1 cellular context compared by ENCODE assay signal in the genomic region with DNA sequence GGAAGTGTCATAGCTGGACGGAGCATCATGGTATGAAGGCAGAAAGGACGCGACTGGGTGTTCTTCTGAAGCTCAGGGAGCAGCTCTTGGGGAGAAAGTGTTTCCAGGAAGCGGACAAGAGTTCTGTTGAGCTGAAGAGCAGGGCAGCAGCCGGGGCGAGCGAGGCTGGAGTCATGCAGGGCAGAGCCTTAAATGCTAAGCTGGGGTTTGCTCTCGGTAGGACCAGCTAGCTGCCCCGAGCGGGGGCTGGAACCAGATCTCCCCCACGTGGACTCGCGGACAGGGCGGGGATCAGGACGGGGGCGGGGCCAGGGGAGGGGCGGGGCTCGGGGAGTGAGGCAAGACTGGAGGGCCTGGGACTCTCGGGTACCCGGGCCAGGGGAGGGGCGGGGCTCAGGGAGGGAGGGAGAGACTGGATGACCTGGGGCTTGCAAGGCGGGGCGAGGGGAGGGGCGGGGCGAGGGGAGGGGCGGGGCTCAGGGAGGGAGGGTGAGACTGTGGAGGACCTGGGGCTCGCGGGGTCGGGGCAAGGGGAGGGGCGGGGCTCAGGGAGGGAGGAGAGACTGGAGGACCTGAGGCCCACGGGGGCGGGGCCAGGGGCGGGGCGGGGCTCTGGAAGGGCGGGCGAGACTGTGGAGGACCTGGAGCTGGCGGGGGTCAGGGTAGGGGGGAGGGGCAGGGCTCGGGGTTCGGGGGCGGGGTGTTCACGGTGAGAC.
A peak's percentile ranks its signal among the peaks of the same experiment; 100 is the strongest.
TF ChIP-seq lines count a peak whose summit lies in the region.

No MANE protein-coding gene starts in this region.

TF ChIP-seq in K562, 482 proteins besides CTCF, POLR2A, EP300 and RAD21 (continued from another document and continues in another):
- TF ChIP-seq, protein P1, sequence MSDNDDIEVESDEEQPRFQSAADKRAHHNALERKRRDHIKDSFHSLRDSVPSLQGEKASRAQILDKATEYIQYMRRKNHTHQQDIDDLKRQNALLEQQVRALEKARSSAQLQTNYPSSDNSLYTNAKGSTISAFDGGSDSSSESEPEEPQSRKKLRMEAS (CRISPR knock-in tag; IDR thresholded peaks at IDR 0.05) = peak; percentile 56
- TF ChIP-seq ELF1 (tag; IDR thresholded peaks at IDR 0.05) (0 out of 2 replicates have a peak, but pooled peaks have one; percentile 31), ZNF57 (CRISPR knock-in tag; IDR thresholded peaks at IDR 0.05) (no peak), SMAD2 (IDR thresholded peaks at IDR 0.05; ENCODE audit: low read depth, low read length) (no peak), DPF2 (IDR thresholded peaks at IDR 0.05) (no peak), CXXC5 (CRISPR knock-in tag; IDR thresholded peaks at IDR 0.05) (0 out of 2 replicates have a peak, but pooled peaks have one; percentile 23), ZNF263 (CRISPR knock-in tag; IDR thresholded peaks at IDR 0.05; ENCODE audit: borderline replicate concordance) (no peak), MYC (IDR thresholded peaks at IDR 0.05; ENCODE audit: low read depth, low read length) (peak; percentile 69), MYC (CRISPR knock-in tag; IDR thresholded peaks at IDR 0.05; ENCODE audit: borderline replicate concordance, low read depth) (no peak), FOXA3 (CRISPR knock-in tag; conservative IDR thresholded peaks at IDR 0.05 in 1 of 2, IDR thresholded peaks at IDR 0.05 in 1 of 2) (no peak), KAT2B (IDR thresholded peaks at IDR 0.05; ENCODE audit: low read depth, low read length) (no peak), WHSC1 (IDR thresholded peaks at IDR 0.05; ENCODE audit: low read length) (no peak), NEUROD1 (IDR thresholded peaks at IDR 0.05; ENCODE audit: borderline replicate concordance, low read depth, low read length, partially characterized antibody) (no peak), RFX5 (IDR thresholded peaks at IDR 0.05; ENCODE audit: low read depth, low read length) (no peak), ZNF133 (CRISPR knock-in tag; IDR thresholded peaks at IDR 0.05) (no peak), EGR1 (conservative IDR thresholded peaks at IDR 0.05) (0 out of 2 replicates have a peak, but pooled peaks have one; percentile 24), TAF1 (IDR thresholded peaks at IDR 0.05; ENCODE audit: control insufficient read depth, extremely low read depth, insufficient read depth, low read length, severe bottlenecking) (peak; percentile 11), PHF8 (IDR thresholded peaks at IDR 0.05; ENCODE audit: borderline replicate concordance, low read length) (peak; percentile 31; the same call in 1 of the 2 replicates), ZBTB17 (CRISPR knock-in tag; IDR thresholded peaks at IDR 0.05) (no peak), ZNF282 (CRISPR knock-in tag; IDR thresholded peaks at IDR 0.05) (no peak), RFX7 (CRISPR knock-in tag; IDR thresholded peaks at IDR 0.05) (no peak), ZNF561 (CRISPR knock-in tag; conservative IDR thresholded peaks at IDR 0.05) (no peak), SPI1 (IDR thresholded peaks at IDR 0.05; ENCODE audit: borderline replicate concordance, low read depth, low read length) (no peak)
- TF ChIP-seq, protein P2, sequence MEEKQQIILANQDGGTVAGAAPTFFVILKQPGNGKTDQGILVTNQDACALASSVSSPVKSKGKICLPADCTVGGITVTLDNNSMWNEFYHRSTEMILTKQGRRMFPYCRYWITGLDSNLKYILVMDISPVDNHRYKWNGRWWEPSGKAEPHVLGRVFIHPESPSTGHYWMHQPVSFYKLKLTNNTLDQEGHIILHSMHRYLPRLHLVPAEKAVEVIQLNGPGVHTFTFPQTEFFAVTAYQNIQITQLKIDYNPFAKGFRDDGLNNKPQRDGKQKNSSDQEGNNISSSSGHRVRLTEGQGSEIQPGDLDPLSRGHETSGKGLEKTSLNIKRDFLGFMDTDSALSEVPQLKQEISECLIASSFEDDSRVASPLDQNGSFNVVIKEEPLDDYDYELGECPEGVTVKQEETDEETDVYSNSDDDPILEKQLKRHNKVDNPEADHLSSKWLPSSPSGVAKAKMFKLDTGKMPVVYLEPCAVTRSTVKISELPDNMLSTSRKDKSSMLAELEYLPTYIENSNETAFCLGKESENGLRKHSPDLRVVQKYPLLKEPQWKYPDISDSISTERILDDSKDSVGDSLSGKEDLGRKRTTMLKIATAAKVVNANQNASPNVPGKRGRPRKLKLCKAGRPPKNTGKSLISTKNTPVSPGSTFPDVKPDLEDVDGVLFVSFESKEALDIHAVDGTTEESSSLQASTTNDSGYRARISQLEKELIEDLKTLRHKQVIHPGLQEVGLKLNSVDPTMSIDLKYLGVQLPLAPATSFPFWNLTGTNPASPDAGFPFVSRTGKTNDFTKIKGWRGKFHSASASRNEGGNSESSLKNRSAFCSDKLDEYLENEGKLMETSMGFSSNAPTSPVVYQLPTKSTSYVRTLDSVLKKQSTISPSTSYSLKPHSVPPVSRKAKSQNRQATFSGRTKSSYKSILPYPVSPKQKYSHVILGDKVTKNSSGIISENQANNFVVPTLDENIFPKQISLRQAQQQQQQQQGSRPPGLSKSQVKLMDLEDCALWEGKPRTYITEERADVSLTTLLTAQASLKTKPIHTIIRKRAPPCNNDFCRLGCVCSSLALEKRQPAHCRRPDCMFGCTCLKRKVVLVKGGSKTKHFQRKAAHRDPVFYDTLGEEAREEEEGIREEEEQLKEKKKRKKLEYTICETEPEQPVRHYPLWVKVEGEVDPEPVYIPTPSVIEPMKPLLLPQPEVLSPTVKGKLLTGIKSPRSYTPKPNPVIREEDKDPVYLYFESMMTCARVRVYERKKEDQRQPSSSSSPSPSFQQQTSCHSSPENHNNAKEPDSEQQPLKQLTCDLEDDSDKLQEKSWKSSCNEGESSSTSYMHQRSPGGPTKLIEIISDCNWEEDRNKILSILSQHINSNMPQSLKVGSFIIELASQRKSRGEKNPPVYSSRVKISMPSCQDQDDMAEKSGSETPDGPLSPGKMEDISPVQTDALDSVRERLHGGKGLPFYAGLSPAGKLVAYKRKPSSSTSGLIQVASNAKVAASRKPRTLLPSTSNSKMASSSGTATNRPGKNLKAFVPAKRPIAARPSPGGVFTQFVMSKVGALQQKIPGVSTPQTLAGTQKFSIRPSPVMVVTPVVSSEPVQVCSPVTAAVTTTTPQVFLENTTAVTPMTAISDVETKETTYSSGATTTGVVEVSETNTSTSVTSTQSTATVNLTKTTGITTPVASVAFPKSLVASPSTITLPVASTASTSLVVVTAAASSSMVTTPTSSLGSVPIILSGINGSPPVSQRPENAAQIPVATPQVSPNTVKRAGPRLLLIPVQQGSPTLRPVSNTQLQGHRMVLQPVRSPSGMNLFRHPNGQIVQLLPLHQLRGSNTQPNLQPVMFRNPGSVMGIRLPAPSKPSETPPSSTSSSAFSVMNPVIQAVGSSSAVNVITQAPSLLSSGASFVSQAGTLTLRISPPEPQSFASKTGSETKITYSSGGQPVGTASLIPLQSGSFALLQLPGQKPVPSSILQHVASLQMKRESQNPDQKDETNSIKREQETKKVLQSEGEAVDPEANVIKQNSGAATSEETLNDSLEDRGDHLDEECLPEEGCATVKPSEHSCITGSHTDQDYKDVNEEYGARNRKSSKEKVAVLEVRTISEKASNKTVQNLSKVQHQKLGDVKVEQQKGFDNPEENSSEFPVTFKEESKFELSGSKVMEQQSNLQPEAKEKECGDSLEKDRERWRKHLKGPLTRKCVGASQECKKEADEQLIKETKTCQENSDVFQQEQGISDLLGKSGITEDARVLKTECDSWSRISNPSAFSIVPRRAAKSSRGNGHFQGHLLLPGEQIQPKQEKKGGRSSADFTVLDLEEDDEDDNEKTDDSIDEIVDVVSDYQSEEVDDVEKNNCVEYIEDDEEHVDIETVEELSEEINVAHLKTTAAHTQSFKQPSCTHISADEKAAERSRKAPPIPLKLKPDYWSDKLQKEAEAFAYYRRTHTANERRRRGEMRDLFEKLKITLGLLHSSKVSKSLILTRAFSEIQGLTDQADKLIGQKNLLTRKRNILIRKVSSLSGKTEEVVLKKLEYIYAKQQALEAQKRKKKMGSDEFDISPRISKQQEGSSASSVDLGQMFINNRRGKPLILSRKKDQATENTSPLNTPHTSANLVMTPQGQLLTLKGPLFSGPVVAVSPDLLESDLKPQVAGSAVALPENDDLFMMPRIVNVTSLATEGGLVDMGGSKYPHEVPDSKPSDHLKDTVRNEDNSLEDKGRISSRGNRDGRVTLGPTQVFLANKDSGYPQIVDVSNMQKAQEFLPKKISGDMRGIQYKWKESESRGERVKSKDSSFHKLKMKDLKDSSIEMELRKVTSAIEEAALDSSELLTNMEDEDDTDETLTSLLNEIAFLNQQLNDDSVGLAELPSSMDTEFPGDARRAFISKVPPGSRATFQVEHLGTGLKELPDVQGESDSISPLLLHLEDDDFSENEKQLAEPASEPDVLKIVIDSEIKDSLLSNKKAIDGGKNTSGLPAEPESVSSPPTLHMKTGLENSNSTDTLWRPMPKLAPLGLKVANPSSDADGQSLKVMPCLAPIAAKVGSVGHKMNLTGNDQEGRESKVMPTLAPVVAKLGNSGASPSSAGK (IDR thresholded peaks at IDR 0.05) = no peak
- TF ChIP-seq, protein P3, sequence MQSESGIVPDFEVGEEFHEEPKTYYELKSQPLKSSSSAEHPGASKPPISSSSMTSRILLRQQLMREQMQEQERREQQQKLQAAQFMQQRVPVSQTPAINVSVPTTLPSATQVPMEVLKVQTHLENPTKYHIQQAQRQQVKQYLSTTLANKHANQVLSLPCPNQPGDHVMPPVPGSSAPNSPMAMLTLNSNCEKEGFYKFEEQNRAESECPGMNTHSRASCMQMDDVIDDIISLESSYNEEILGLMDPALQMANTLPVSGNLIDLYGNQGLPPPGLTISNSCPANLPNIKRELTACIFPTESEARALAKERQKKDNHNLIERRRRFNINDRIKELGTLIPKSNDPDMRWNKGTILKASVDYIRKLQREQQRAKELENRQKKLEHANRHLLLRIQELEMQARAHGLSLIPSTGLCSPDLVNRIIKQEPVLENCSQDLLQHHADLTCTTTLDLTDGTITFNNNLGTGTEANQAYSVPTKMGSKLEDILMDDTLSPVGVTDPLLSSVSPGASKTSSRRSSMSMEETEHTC (IDR thresholded peaks at IDR 0.05) = no peak
- TF ChIP-seq, protein P4, sequence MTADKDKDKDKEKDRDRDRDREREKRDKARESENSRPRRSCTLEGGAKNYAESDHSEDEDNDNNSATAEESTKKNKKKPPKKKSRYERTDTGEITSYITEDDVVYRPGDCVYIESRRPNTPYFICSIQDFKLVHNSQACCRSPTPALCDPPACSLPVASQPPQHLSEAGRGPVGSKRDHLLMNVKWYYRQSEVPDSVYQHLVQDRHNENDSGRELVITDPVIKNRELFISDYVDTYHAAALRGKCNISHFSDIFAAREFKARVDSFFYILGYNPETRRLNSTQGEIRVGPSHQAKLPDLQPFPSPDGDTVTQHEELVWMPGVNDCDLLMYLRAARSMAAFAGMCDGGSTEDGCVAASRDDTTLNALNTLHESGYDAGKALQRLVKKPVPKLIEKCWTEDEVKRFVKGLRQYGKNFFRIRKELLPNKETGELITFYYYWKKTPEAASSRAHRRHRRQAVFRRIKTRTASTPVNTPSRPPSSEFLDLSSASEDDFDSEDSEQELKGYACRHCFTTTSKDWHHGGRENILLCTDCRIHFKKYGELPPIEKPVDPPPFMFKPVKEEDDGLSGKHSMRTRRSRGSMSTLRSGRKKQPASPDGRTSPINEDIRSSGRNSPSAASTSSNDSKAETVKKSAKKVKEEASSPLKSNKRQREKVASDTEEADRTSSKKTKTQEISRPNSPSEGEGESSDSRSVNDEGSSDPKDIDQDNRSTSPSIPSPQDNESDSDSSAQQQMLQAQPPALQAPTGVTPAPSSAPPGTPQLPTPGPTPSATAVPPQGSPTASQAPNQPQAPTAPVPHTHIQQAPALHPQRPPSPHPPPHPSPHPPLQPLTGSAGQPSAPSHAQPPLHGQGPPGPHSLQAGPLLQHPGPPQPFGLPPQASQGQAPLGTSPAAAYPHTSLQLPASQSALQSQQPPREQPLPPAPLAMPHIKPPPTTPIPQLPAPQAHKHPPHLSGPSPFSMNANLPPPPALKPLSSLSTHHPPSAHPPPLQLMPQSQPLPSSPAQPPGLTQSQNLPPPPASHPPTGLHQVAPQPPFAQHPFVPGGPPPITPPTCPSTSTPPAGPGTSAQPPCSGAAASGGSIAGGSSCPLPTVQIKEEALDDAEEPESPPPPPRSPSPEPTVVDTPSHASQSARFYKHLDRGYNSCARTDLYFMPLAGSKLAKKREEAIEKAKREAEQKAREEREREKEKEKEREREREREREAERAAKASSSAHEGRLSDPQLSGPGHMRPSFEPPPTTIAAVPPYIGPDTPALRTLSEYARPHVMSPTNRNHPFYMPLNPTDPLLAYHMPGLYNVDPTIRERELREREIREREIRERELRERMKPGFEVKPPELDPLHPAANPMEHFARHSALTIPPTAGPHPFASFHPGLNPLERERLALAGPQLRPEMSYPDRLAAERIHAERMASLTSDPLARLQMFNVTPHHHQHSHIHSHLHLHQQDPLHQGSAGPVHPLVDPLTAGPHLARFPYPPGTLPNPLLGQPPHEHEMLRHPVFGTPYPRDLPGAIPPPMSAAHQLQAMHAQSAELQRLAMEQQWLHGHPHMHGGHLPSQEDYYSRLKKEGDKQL (CRISPR knock-in tag; IDR thresholded peaks at IDR 0.05; ENCODE audit: borderline replicate concordance) = no peak
- TF ChIP-seq, protein P5, sequence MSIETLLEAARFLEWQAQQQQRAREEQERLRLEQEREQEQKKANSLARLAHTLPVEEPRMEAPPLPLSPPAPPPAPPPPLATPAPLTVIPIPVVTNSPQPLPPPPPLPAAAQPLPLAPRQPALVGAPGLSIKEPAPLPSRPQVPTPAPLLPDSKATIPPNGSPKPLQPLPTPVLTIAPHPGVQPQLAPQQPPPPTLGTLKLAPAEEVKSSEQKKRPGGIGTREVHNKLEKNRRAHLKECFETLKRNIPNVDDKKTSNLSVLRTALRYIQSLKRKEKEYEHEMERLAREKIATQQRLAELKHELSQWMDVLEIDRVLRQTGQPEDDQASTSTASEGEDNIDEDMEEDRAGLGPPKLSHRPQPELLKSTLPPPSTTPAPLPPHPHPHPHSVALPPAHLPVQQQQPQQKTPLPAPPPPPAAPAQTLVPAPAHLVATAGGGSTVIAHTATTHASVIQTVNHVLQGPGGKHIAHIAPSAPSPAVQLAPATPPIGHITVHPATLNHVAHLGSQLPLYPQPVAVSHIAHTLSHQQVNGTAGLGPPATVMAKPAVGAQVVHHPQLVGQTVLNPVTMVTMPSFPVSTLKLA (conservative IDR thresholded peaks at IDR 0.05) = peak; percentile 60 to 71
- TF ChIP-seq, protein P6, sequence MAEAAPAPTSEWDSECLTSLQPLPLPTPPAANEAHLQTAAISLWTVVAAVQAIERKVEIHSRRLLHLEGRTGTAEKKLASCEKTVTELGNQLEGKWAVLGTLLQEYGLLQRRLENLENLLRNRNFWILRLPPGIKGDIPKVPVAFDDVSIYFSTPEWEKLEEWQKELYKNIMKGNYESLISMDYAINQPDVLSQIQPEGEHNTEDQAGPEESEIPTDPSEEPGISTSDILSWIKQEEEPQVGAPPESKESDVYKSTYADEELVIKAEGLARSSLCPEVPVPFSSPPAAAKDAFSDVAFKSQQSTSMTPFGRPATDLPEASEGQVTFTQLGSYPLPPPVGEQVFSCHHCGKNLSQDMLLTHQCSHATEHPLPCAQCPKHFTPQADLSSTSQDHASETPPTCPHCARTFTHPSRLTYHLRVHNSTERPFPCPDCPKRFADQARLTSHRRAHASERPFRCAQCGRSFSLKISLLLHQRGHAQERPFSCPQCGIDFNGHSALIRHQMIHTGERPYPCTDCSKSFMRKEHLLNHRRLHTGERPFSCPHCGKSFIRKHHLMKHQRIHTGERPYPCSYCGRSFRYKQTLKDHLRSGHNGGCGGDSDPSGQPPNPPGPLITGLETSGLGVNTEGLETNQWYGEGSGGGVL (CRISPR knock-in tag; IDR thresholded peaks at IDR 0.05) = no peak
- TF ChIP-seq, protein P7, sequence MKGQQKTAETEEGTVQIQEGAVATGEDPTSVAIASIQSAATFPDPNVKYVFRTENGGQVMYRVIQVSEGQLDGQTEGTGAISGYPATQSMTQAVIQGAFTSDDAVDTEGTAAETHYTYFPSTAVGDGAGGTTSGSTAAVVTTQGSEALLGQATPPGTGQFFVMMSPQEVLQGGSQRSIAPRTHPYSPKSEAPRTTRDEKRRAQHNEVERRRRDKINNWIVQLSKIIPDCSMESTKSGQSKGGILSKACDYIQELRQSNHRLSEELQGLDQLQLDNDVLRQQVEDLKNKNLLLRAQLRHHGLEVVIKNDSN (CRISPR knock-in tag; IDR thresholded peaks at IDR 0.05) = peak; percentile 28; the same call in 1 of the 2 replicates
